1 cellular context compared by ENCODE assay signal in genomic region chr14:49986344-49987014, GRCh38.
TF ChIP-seq lines count a peak whose summit lies in the region.

No MANE protein-coding gene starts in this region.

TF ChIP-seq in GM12878, 131 proteins besides CTCF, POLR2A, EP300 and RAD21 (continued from another document):
- no peak for TF ChIP-seq SIX5 (IDR thresholded peaks at IDR 0.05; ENCODE audit: low read depth, low read length, severe bottlenecking)
